In genomic region chr9:7387844-7388243, GRCh38 we compare ENCODE assay signal across 17 cellular contexts.
DNase-seq lines count a peak whose midpoint lies in the region; ATAC-seq and TF ChIP-seq lines count a peak whose summit lies in the region.
"Had no signal": no experiment of that assay in that cellular context is flagged by ENCODE, and none has a peak within 500 bp of the region (broad histone marks: within the 10 kb centered on the region; RNA-seq: fewer than 3 reads in every experiment).

No MANE protein-coding gene starts in this region.

- no peak overlapping the region for H3K18ac ChIP-seq in H9 (ENCODE audit: insufficient read length, low read depth, low read length)
- no peak overlapping the region for H3K18ac ChIP-seq in trophoblast cell (ENCODE audit: low read length)

- H3K79me2 ChIP-seq in H9 (ENCODE audit: insufficient read depth, low read length) (no peaks in the 10 kb centered on the region), trophoblast cell (ENCODE audit: control insufficient read depth, insufficient read depth, low read length, poor library complexity) (no peaks in the 10 kb centered on the region)

- H3K36me3 ChIP-seq in BLaER1 treated with 17β-estradiol and CSF1 and Interleukin-3, amounts not matched to agents 10 nM and 100 nM: no peaks in the 10 kb centered on the region
- H3K36me3 ChIP-seq in left ventricle myocardium inferior (no peaks in the 10 kb centered on the region), trophoblast cell (ENCODE audit: control insufficient read depth in 1 of 2, insufficient read depth in 2 of 2, low read length in 2 of 2) (no peaks in the 10 kb centered on the region)
- H3K36me3 ChIP-seq: BE2C had no signal

- H3K23me2 ChIP-seq in H9 (ENCODE audit: insufficient read length, low read depth, low read length, poor library complexity, severe bottlenecking): no peaks in the 10 kb centered on the region

- no CpG with 5 or more reads among the region's 5 CpGs for WGBS in H9 (ENCODE audit: extremely low coverage, insufficient read length, low lambda C conversion rate)
- no CpG with 5 or more reads among the region's 5 CpGs for WGBS in trophoblast cell (ENCODE audit: extremely low coverage, insufficient coverage, insufficient read length)

- no peak overlapping the region for H3K9ac ChIP-seq in BLaER1 treated with 17β-estradiol and CSF1 and Interleukin-3, amounts not matched to agents 10 nM and 100 nM
- H3K9ac ChIP-seq in H9 (ENCODE audit: extremely low read depth, insufficient read length, low read length) (no peak overlapping the region), trophoblast cell (ENCODE audit: low read length) (no peak overlapping the region)

- no peak for ATAC-seq in GM19467 (IDR thresholded peaks at IDR 0.05; ENCODE audit: unreplicated experiment)
- ATAC-seq: A549; CD8-positive, alpha-beta T cell; HCT116 had no signal

- DNase-seq in H9 (no peak), left ventricle myocardium inferior (peak; percentile 20), trophoblast cell (no peak), NCI-H774 (lab: John Stamatoyannopoulos, UW) (no peak), NCI-H69 (lab: John Stamatoyannopoulos, UW) (no peak)
- DNase-seq: BE2C; CD8-positive, alpha-beta T cell; COR-L47; DMS153; DMS79 treated with DMSO at 0.1 percent for 48 hours; EL had no signal

- H3K4ac ChIP-seq in H9 (ENCODE audit: low read depth, low read length) (no peak overlapping the region), trophoblast cell (ENCODE audit: low read depth, low read length) (no peak overlapping the region)

- H3K4me1 Mint-ChIP-seq in H9: no peaks in the 10 kb centered on the region
- H3K4me1 Mint-ChIP-seq: CD14-positive monocyte had no signal

- H3K27ac ChIP-seq in BLaER1 treated with 17β-estradiol and CSF1 and Interleukin-3, amounts not matched to agents 10 nM and 100 nM: no peak overlapping the region
- H3K27ac ChIP-seq in H9 (ENCODE audit: insufficient read length, low read depth, low read length) (no peak overlapping the region), left ventricle myocardium inferior (replicated peaks) (no peak overlapping the region), trophoblast cell (ENCODE audit: low read depth, low read length) (peak overlapping the region; percentile 53)
- H3K27ac ChIP-seq: A549, HL-60 had no signal

- H3K56ac ChIP-seq in H9 (ENCODE audit: insufficient read length, low read depth, low read length): peak overlapping the region; percentile 23

- no peak overlapping the region for H2AFZ ChIP-seq in H9 (ENCODE audit: low read length)
- H2AFZ ChIP-seq in trophoblast cell (ENCODE audit: insufficient read depth, low read length, poor library complexity): no peak overlapping the region

- TF ChIP-seq CTCF in H9 (conservative IDR thresholded peaks at IDR 0.05): no peak
- no peak for TF ChIP-seq CTCF in left ventricle myocardium inferior (IDR thresholded peaks at IDR 0.05; ENCODE audit: borderline replicate concordance)

- intact Hi-C loops in left ventricle myocardium inferior (cut with micrococcal nuclease): no loop called here

- H2BK5ac ChIP-seq in H9 (ENCODE audit: insufficient read length, low read length): no peak overlapping the region
- H2BK5ac ChIP-seq in trophoblast cell (ENCODE audit: low read depth, low read length, poor library complexity): peak overlapping the region; percentile 22

- H2BK12ac ChIP-seq in H9 (ENCODE audit: insufficient read length, low read depth, low read length) (no peak overlapping the region), trophoblast cell (ENCODE audit: low read length) (no peak overlapping the region)

- no peaks in the 10 kb centered on the region for H3K27me3 ChIP-seq in BLaER1 treated with 17β-estradiol and CSF1 and Interleukin-3, amounts not matched to agents 10 nM and 100 nM
- H3K27me3 ChIP-seq in H9 (ENCODE audit: insufficient read depth, low read length) (no peaks in the 10 kb centered on the region), left ventricle myocardium inferior (ENCODE audit: low read depth) (no peaks in the 10 kb centered on the region), trophoblast cell (ENCODE audit: insufficient read depth, low read length) (no peaks in the 10 kb centered on the region)

- H2BK120ac ChIP-seq in H9 (ENCODE audit: low read depth, low read length, poor library complexity, severe bottlenecking) (no peak overlapping the region), trophoblast cell (ENCODE audit: insufficient read depth, low read length, poor library complexity) (peak overlapping the region; percentile 18)

- no peak overlapping the region for H4K12ac ChIP-seq in trophoblast cell (ENCODE audit: low read depth, low read length)

- H3K4me3 Mint-ChIP-seq in H9: no peak overlapping the region
- H3K4me3 Mint-ChIP-seq: CD14-positive monocyte; CD8-positive, alpha-beta T cell had no signal

- no peak overlapping the region for H3K4me3 ChIP-seq in BLaER1 treated with 17β-estradiol and CSF1 and Interleukin-3, amounts not matched to agents 10 nM and 100 nM
- H3K4me3 ChIP-seq in left ventricle myocardium inferior (no peak overlapping the region), trophoblast cell (ENCODE audit: low read depth, low read length) (no peak overlapping the region)
- H3K4me3 ChIP-seq: A549 had no signal

- no peak overlapping the region for H3K27ac Mint-ChIP-seq in H9
- H3K27ac Mint-ChIP-seq: CD8-positive, alpha-beta T cell had no signal

- H4K8ac ChIP-seq in H9 (replicated peaks; ENCODE audit: insufficient read length, low read depth, low read length): no peak overlapping the region
- H4K8ac ChIP-seq in trophoblast cell (ENCODE audit: low read depth, low read length): no peak overlapping the region

- H3K27me3 Mint-ChIP-seq in H9 (ENCODE audit: low read depth): no peaks in the 10 kb centered on the region; the same call in 1 of the 2 replicates

- no peaks in the 10 kb centered on the region for H3K9me3 ChIP-seq in BLaER1 treated with 17β-estradiol and CSF1 and Interleukin-3, amounts not matched to agents 10 nM and 100 nM (replicated peaks in 1 of 11)
- H3K9me3 ChIP-seq in H9 (ENCODE audit: control insufficient read depth, low read depth, low read length) (no peaks in the 10 kb centered on the region), left ventricle myocardium inferior (replicated peaks) (no peaks in the 10 kb centered on the region), trophoblast cell (ENCODE audit: insufficient read depth, low read depth, low read length) (no peaks in the 10 kb centered on the region)
- H3K9me3 ChIP-seq: A549, BE2C had no signal

- H4K20me1 ChIP-seq in BLaER1 treated with 17β-estradiol and CSF1 and Interleukin-3, amounts not matched to agents 10 nM and 100 nM: no peaks in the 10 kb centered on the region
- H4K20me1 ChIP-seq in H9 (ENCODE audit: control insufficient read depth, insufficient read depth, insufficient read length): no peaks in the 10 kb centered on the region

- H3K4me2 ChIP-seq in BLaER1 treated with 17β-estradiol and CSF1 and Interleukin-3, amounts not matched to agents 10 nM and 100 nM: peak overlapping the region in 8 of 11 experiments; percentile 5 to 43 (median 29); a peak in 6 of 22 replicates
- H3K4me2 ChIP-seq in H9 (ENCODE audit: insufficient read depth, insufficient read length, low read length) (no peak overlapping the region), trophoblast cell (ENCODE audit: low read length) (no peak overlapping the region)
- H3K4me2 ChIP-seq: A549 had no signal

- no peak overlapping the region for H4K5ac ChIP-seq in H9 (ENCODE audit: insufficient read length, low read depth, low read length)

- no peaks in the 10 kb centered on the region for H3K36me3 Mint-ChIP-seq in H9 (ENCODE audit: insufficient read depth in 1 of 3, low read depth in 3 of 3)
- H3K36me3 Mint-ChIP-seq: CD14-positive monocyte; CD8-positive, alpha-beta T cell had no signal

- H3K14ac ChIP-seq in H9 (ENCODE audit: insufficient read depth, low read length) (no peak overlapping the region), trophoblast cell (ENCODE audit: low read length) (no peak overlapping the region)

- no peak overlapping the region for H2BK15ac ChIP-seq in H9 (ENCODE audit: low read depth, low read length)

- no peaks in the 10 kb centered on the region for H3K79me1 ChIP-seq in H9 (ENCODE audit: insufficient read depth, low read depth, low read length, poor library complexity, severe bottlenecking)
- peaks cover 2% of the 10 kb centered on the region for H3K79me1 ChIP-seq in trophoblast cell (ENCODE audit: low read length)

- H3K9me3 Mint-ChIP-seq in H9: no peaks in the 10 kb centered on the region
- H3K9me3 Mint-ChIP-seq: CD14-positive monocyte; CD8-positive, alpha-beta T cell had no signal

- H3T11ph ChIP-seq in H9 (ENCODE audit: low read length): no peak overlapping the region

- H4K91ac ChIP-seq in H9 (ENCODE audit: insufficient read length, low read depth, low read length): no peak overlapping the region
- peak overlapping the region; percentile 52 for H4K91ac ChIP-seq in trophoblast cell (ENCODE audit: low read depth, low read length)

- peaks cover 0 to 34% (median 6%) of the 10 kb centered on the region in 10 experiments; a peak in 9 of 20 replicates for H3K4me1 ChIP-seq in BLaER1 treated with 17β-estradiol and CSF1 and Interleukin-3, amounts not matched to agents 10 nM and 100 nM
- H3K4me1 ChIP-seq in H9 (ENCODE audit: insufficient read depth, low read length) (no peaks in the 10 kb centered on the region), left ventricle myocardium inferior (no peaks in the 10 kb centered on the region), trophoblast cell (ENCODE audit: control insufficient read depth in 1 of 2, insufficient read depth in 2 of 2, low read length in 2 of 2) (peaks cover 4 to 12% of the 10 kb centered on the region in 2 experiments)
- H3K4me1 ChIP-seq: A549, BE2C had no signal

- H3K23ac ChIP-seq in H9 (ENCODE audit: insufficient read length, low read depth, low read length) (no peak overlapping the region), trophoblast cell (ENCODE audit: low read length) (no peak overlapping the region)

- no peak overlapping the region for H2BK20ac ChIP-seq in H9 (ENCODE audit: low read depth, low read length, poor library complexity, severe bottlenecking)

- H2AK5ac ChIP-seq in H9 (ENCODE audit: insufficient read length, low read length) (no peak overlapping the region), trophoblast cell (ENCODE audit: low read length) (no peak overlapping the region)

Comparison
In these comparisons a context has a peak if more than half of its experiments do, and no peak if none do; other contexts are left out.
1. H3K4me2 ChIP-seq: peak in BLaER1 treated with 17β-estradiol and CSF1 and Interleukin-3, amounts not matched to agents 10 nM and 100 nM (8 of 11); none in H9 (single experiment) and trophoblast cell (single experiment).